In the genomic region with DNA sequence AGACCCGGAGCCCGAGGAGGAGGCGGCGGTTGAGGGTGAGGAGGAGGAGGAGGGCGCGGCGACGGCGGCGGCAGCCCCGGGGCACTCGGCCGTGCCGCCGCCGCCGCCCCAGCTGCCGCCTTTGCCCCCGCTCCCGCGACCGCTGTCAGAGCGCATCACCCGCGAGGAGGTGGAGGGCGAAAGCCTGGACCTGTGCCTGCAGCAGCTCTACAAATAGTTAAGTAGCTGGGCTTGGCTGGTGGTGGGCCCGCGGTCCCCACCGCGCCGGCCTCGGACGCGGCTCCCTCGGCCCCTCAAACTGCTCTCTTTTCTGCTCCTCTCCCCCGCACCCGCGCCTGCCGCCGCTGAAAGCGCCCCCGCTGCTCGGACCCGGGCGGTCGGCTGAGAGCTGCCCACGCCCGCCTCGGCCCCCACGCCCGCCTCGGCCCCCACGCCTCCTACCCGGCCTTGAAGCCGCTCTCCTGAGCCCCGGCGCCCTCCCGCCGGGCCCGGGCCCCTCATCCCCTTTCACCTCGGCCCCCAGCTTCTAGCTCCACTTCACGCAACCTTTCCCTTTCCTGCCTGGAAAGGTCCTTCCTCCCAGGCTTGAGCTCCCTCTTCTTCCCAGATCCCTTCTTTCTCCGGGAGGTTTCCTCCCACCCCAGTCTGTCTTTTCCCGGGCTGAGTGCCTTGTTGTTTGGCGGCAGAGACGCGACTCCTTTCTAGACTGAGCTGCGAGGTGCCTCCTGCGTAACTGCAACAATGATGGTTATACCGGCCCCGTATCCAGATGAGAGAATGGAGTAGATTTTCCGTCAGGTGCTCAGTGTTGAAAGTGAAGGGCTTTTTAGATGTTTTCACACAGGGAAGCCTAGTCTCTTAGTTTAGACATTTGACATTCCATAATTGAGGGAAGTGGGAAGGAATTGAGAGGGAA, we compare ENCODE assay signal across 8 cellular contexts. TPM values are rescaled to one million over a fixed set of nuclear protein-coding genes. Genes with fewer than 3 reads are reported as not detected.
DNase-seq lines count a peak whose midpoint lies in the region; ATAC-seq, FAIRE-seq and TF ChIP-seq lines count a peak whose summit lies in the region.

No MANE protein-coding gene starts in this region.

- H3K4me3 ChIP-seq in AG04450 (ENCODE audit: low read depth, low read length) (peak overlapping the region; percentile 65), RWPE2 (ENCODE audit: severe bottlenecking) (peak overlapping the region; percentile 44), choroid plexus epithelial cell (ENCODE audit: low read depth, low read length) (peak overlapping the region; percentile 62), right lobe of liver (peak overlapping the region; percentile 48 to 63 (median 55)), stomach smooth muscle (ENCODE audit: low read length in 2 of 2) (peak overlapping the region; percentile 52 to 76)

- ATAC-seq in RWPE2 (ENCODE audit: low read depth) (peak; percentile 31), right lobe of liver (peak; percentile 36 to 45 (median 40)), HG03469 (IDR thresholded peaks at IDR 0.05; ENCODE audit: unreplicated experiment) (no peak), HG02763 (IDR thresholded peaks at IDR 0.05; ENCODE audit: unreplicated experiment) (no peak)

- DNase-seq in AG04450 (ENCODE audit: low read depth, low spot score) (no peak), GM18507 (ENCODE audit: extremely low spot score, insufficient read length, low read depth) (peak; percentile 9), RWPE2 (ENCODE audit: low spot score) (no peak), choroid plexus epithelial cell (ENCODE audit: low read depth) (peak; percentile 5), right lobe of liver (no peak)

- H3K27ac ChIP-seq in AG04450 (ENCODE audit: low read depth, low read length) (no peak overlapping the region), RWPE2 (ENCODE audit: poor library complexity, severe bottlenecking) (no peak overlapping the region), right lobe of liver (no peak overlapping the region), stomach smooth muscle (ENCODE audit: low read length) (no peak overlapping the region)

- peaks cover 37% of the 10 kb centered on the region for H3K27me3 ChIP-seq in AG04450 (ENCODE audit: control insufficient read depth, insufficient read depth, low read length)
- peaks cover 63% of the 10 kb centered on the region for H3K27me3 ChIP-seq in RWPE2 (ENCODE audit: insufficient read depth, poor library complexity, severe bottlenecking)
- H3K27me3 ChIP-seq in right lobe of liver, result no peaks in the 10 kb centered on the region
- peaks cover 10 to 37% of the 10 kb centered on the region in 2 donors for H3K27me3 ChIP-seq in stomach smooth muscle (ENCODE audit: control insufficient read depth in 1 of 2, insufficient read depth in 2 of 2, low read length in 2 of 2)

- no peak for TF ChIP-seq POLR2A in right lobe of liver (IDR thresholded peaks at IDR 0.05)

- POLR2A ChIA-PET in AG04450 (lab: Yijun Ruan, JAX), result interaction anchor here (0.5 kb wide), 1 partner anchor 125 kb away, joined by 3 read pairs; no protein-coding TSS in a partner anchor

- no peak overlapping the region for H3K9ac ChIP-seq in stomach smooth muscle (ENCODE audit: low read length in 2 of 2)

- no peaks in the 10 kb centered on the region for H3K36me3 ChIP-seq in RWPE2 (ENCODE audit: low read depth)
- no peaks in the 10 kb centered on the region for H3K36me3 ChIP-seq in right lobe of liver
- no peaks in the 10 kb centered on the region for H3K36me3 ChIP-seq in stomach smooth muscle (ENCODE audit: control insufficient read depth in 2 of 2, insufficient read depth in 2 of 2, low read length in 2 of 2)

- FAIRE-seq in GM18507 (lab: Jason Lieb, UNC), result no peak

- CTCF ChIA-PET in AG04450 (lab: Charles Lee), result interaction anchor here (1.1 kb wide), 1 partner anchor 46 kb away, joined by 3 read pairs; no protein-coding TSS in a partner anchor

- H3K9me3 ChIP-seq in AG04450 (ENCODE audit: control insufficient read depth, insufficient read depth, low read length) (no peaks in the 10 kb centered on the region), RWPE2 (ENCODE audit: severe bottlenecking) (no peaks in the 10 kb centered on the region), right lobe of liver (no peaks in the 10 kb centered on the region), stomach smooth muscle (ENCODE audit: control insufficient read depth in 2 of 2, low read length in 2 of 2) (no peaks in the 10 kb centered on the region)

- H3K4me1 ChIP-seq in RWPE2 (ENCODE audit: insufficient read depth, poor library complexity, severe bottlenecking) (no peaks in the 10 kb centered on the region), right lobe of liver (peaks cover 0 to 2% (median 0%) of the 10 kb centered on the region in 4 donors), stomach smooth muscle (ENCODE audit: control insufficient read depth, insufficient read depth, low read length) (peaks cover 7% of the 10 kb centered on the region)

- intact Hi-C loops in right lobe of liver (cut with DNase I), result no loop called here

- 3% methylated on average over 16 of the region's 72 CpGs for WGBS in right lobe of liver (ENCODE audit: insufficient coverage, low coverage, low lambda C conversion rate, missing lambda C conversion rate)

- TF ChIP-seq CTCF in AG04450 (IDR thresholded peaks at IDR 0.05; ENCODE audit: low read depth, low read length) (no peak), RWPE2 (IDR thresholded peaks at IDR 0.05; ENCODE audit: poor library complexity, severe bottlenecking) (no peak), choroid plexus epithelial cell (conservative IDR thresholded peaks at IDR 0.05; ENCODE audit: low read depth, low read length) (no peak), right lobe of liver (IDR thresholded peaks at IDR 0.05) (no peak)

RNA-seq across cellular contexts. Expression of gene PPM1E, which starts 0.8 kb away (rescaled TPM):
- 0.55 and 0.64 TPM in 2 replicates for polyA plus RNA-seq in AG04450 (2011; rRNA removed)
- 0.64 and 0.83 TPM in 2 replicates for polyA minus RNA-seq in AG04450 (2011; rRNA and poly(A)+ RNA removed)
- 1 to 10 TPM in 3 of 6 experiments, under 1 TPM in 3; 0.61 to 1.3 (median 0.97) TPM for total RNA-seq in right lobe of liver

Comparison
In these comparisons a context has a peak if more than half of its experiments do, and no peak if none do; other contexts are left out.
1. DNase-seq: peak in GM18507 (single experiment) and choroid plexus epithelial cell (single experiment); none in AG04450 (single experiment), RWPE2 (single experiment) and right lobe of liver (0 of 3).
2. ATAC-seq: peak in RWPE2 (single experiment) and right lobe of liver (4 of 4); none in HG03469 (single experiment) and HG02763 (single experiment).
3. Peak in every context shown above with its lines, with median percentiles within 50 percentile points of each other: H3K4me3 ChIP-seq.